In the genomic region with DNA sequence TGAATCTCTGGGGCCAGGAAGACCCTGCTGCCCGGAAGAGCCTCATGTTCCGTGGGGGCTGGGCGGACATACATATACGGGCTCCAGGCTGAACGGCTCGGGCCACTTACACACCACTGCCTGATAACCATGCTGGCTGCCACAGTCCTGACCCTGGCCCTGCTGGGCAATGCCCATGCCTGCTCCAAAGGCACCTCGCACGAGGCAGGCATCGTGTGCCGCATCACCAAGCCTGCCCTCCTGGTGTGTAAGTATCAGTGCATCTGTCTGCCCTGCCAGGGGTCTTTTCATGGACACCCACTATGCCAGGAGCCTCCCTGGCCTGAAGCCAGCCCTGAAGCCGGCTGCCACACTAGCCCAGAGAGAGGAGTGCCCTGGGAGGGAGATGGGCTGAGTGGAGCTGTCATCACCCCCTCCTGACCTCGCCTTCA, we compare ENCODE assay signal across 29 cellular contexts. TPM values are rescaled to one million over a fixed set of nuclear protein-coding genes. Genes with fewer than 3 reads are reported as not detected.
DNase-seq lines count a peak whose midpoint lies in the region; ATAC-seq and TF ChIP-seq lines count a peak whose summit lies in the region.
"Had no signal": no experiment of that assay in that cellular context is flagged by ENCODE, and none has a peak within 500 bp of the region (broad histone marks: within the 10 kb centered on the region; RNA-seq: fewer than 3 reads in every experiment).

A gene with protein sequence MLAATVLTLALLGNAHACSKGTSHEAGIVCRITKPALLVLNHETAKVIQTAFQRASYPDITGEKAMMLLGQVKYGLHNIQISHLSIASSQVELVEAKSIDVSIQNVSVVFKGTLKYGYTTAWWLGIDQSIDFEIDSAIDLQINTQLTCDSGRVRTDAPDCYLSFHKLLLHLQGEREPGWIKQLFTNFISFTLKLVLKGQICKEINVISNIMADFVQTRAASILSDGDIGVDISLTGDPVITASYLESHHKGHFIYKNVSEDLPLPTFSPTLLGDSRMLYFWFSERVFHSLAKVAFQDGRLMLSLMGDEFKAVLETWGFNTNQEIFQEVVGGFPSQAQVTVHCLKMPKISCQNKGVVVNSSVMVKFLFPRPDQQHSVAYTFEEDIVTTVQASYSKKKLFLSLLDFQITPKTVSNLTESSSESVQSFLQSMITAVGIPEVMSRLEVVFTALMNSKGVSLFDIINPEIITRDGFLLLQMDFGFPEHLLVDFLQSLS (plus strand): TSS at position 100 of the 431 bp plus-strand sequence. CDS start 30 bp downstream, at position 130.

- POLR2A ChIA-PET in SK-N-SH (lab: Yijun Ruan, JAX) = no interaction called here

- no peaks in the 10 kb centered on the region for H3K9me3 ChIP-seq in SK-N-SH
- H3K9me3 ChIP-seq: ascending aorta, esophagus muscularis mucosa, thoracic aorta had no signal

- H3K36me3 ChIP-seq in H7 (replicated peaks; ENCODE audit: control insufficient read depth, insufficient read depth, low read length) = no peaks in the 10 kb centered on the region
- H3K36me3 ChIP-seq in SK-N-SH (replicated peaks in 1 of 2; ENCODE audit: control insufficient read depth in 1 of 2, insufficient read depth in 2 of 2, low read length in 1 of 2) = no peaks in the 10 kb centered on the region
- H3K36me3 ChIP-seq: ascending aorta, esophagus muscularis mucosa, thoracic aorta had no signal

- no peaks in the 10 kb centered on the region for H3K79me2 ChIP-seq in SK-N-SH (ENCODE audit: insufficient read depth)

- no peaks in the 10 kb centered on the region for H3F3A ChIP-seq in SK-N-SH (replicated peaks; ENCODE audit: insufficient read depth)

- H3K4me3 ChIP-seq in H7 (ENCODE audit: insufficient read depth, low read depth, low read length) (no peak within 1 kb of the TSS), SK-N-SH (ENCODE audit: low read depth in 2 of 2, low read length in 1 of 2) (no peak within 1 kb of the TSS)
- H3K4me3 ChIP-seq: ascending aorta, esophagus muscularis mucosa, thoracic aorta had no signal

- H4K20me1 ChIP-seq in SK-N-SH (ENCODE audit: insufficient read depth) = no peaks in the 10 kb centered on the region

- no peak for TF ChIP-seq RAD21 in SK-N-SH (IDR thresholded peaks at IDR 0.05; ENCODE audit: low read length)

- H3K9me2 ChIP-seq in SK-N-SH = no peaks in the 10 kb centered on the region

- 83% methylated on average over 6 of the region's 12 CpGs for WGBS in SK-N-SH (ENCODE audit: low lambda C conversion rate)

- ATAC-seq in left lobe of liver (peak; percentile 32), SK-N-SH treated with all-trans-retinoic acid at 6 μM for 48 hours (no peak)
- ATAC-seq: activated CD8-positive, alpha-beta memory T cell treated with anti-CD3 and anti-CD28 coated beads, Interleukin-2, amount 10 ng/mL, durations not matched to agents 7 days and 5 days; activated T-cell treated with anti-CD3 and anti-CD28 coated beads, Interleukin-2, amount 50 U/mL, for 72 hours; WTC11 had no signal

- TF ChIP-seq EP300 in SK-N-SH (IDR thresholded peaks at IDR 0.05; ENCODE audit: borderline replicate concordance in 1 of 2, low read depth in 1 of 2, low read length in 1 of 2) = no peak

- H2AFZ ChIP-seq in SK-N-SH (ENCODE audit: low read depth) = no peak within 1 kb of the TSS

- intact Hi-C loops in posterior vena cava (cut with DNase I) = loop anchor here in 1 of 2 donors (5.0 kb wide), 1 partner anchor 85 kb away; no protein-coding TSS in a partner anchor

- no peak within 1 kb of the TSS for H3K27ac ChIP-seq in SK-N-SH (ENCODE audit: low read depth in 2 of 2, low read length in 1 of 2)
- H3K27ac ChIP-seq: ascending aorta, esophagus muscularis mucosa, thoracic aorta had no signal

- H3K9ac ChIP-seq in SK-N-SH = no peak within 1 kb of the TSS

- peaks cover 0 to 12% of the 10 kb centered on the region in 2 experiments; a peak in 1 of 4 replicates for H3K4me1 ChIP-seq in SK-N-SH (ENCODE audit: control insufficient read depth in 1 of 2, insufficient read depth in 2 of 2, low read depth in 1 of 2, low read length in 1 of 2)

- CTCF ChIA-PET in SK-N-SH (lab: Yijun Ruan, JAX) = interaction anchor here (0.9 to 5.5 kb wide), 3 partner anchors 9 to 34 kb away, joined by 3 to 35 read pairs (median 3); no protein-coding TSS in a partner anchor

- TF ChIP-seq CTCF in SK-N-SH (IDR thresholded peaks at IDR 0.05) = no peak

- no peak within 1 kb of the TSS for H3K4me2 ChIP-seq in SK-N-SH

- H3K27me3 ChIP-seq in H7 (ENCODE audit: control insufficient read depth, insufficient read depth, low read length) = no peaks in the 10 kb centered on the region
- no peaks in the 10 kb centered on the region for H3K27me3 ChIP-seq in SK-N-SH (ENCODE audit: insufficient read depth)
- H3K27me3 ChIP-seq: ascending aorta, esophagus muscularis mucosa had no signal

- peak; percentile 35 for DNase-seq in H7
- peak; percentile 27 to 59 for DNase-seq in dermis microvascular lymphatic vessel endothelial cell (ENCODE audit: low read depth in 2 of 2)
- no peak for DNase-seq in left lobe of liver (ENCODE audit: low spot score)
- peak; percentile 71 for DNase-seq in posterior vena cava (ENCODE audit: low spot score)
- no peak for DNase-seq in SHP77 (lab: John Stamatoyannopoulos, UW)
- no peak for DNase-seq in SK-N-SH
- no peak for DNase-seq in cortex of kidney (lab: John Stamatoyannopoulos, UW)
- DNase-seq: activated CD4-positive, alpha-beta T cell treated with anti-CD3 and anti-CD28 coated beads, Interleukin-2, amount 50 U/mL, for 1 hour; activated CD8-positive, alpha-beta memory T cell treated with anti-CD3 and anti-CD28 coated beads, Interleukin-2, amount 10 ng/mL, durations not matched to agents 7 days and 5 days; activated naive CD4-positive, alpha-beta T cell treated with anti-CD3 and anti-CD28 coated beads for 36 hours; activated T-cell treated with anti-CD3 and anti-CD28 coated beads, Interleukin-2, amount 50 U/mL, for 72 hours; CD4-positive, CD25-positive, alpha-beta regulatory T cell; cerebellar nuclear complex; effector memory CD4-positive, alpha-beta T cell; islet precursor cell; NCI-H2029 treated with DMSO at 0.1 percent for 48 hours; NCI-H345; occipital lobe; OCI-M1; stimulated activated CD4-positive, alpha-beta T cell treated with anti-CD3 and anti-CD28 coated beads, Interleukin-4, amount 100 ng/mL, for 24 hours; stimulated activated naive CD4-positive, alpha-beta T cell treated with Interleukin-2 at 50 U/mL for 16 hours; SW 1271 had no signal

TF ChIP-seq in SK-N-SH, 30 proteins besides CTCF, POLR2A, EP300 and RAD21 (continues in another document):
- TF ChIP-seq RXRA (IDR thresholded peaks at IDR 0.05; ENCODE audit: borderline replicate concordance, low read depth) (no peak), EZH2phosphoT487 (IDR thresholded peaks at IDR 0.05; ENCODE audit: borderline replicate concordance, low read depth) (no peak), FOXM1 (IDR thresholded peaks at IDR 0.05; ENCODE audit: low read depth) (no peak), TEAD4 (IDR thresholded peaks at IDR 0.05; ENCODE audit: borderline replicate concordance, insufficient read depth) (no peak), ELF1 (IDR thresholded peaks at IDR 0.05) (no peak)

TF ChIP-seq in SK-N-SH treated with all-trans-retinoic acid at 6 μM for 48 hours, 23 proteins besides CTCF, POLR2A, EP300 and RAD21 (continues in another document):
- TF ChIP-seq ZFP30 (CRISPR knock-in tag; IDR thresholded peaks at IDR 0.05) (no peak), ARNTL (CRISPR knock-in tag; IDR thresholded peaks at IDR 0.05; ENCODE audit: borderline replicate concordance, low read depth) (no peak), ESRRG (CRISPR knock-in tag; IDR thresholded peaks at IDR 0.05) (no peak), TCF4 (CRISPR knock-in tag; IDR thresholded peaks at IDR 0.05; ENCODE audit: borderline replicate concordance) (no peak), ZFP3 (CRISPR knock-in tag; IDR thresholded peaks at IDR 0.05) (no peak), PPARA (CRISPR knock-in tag; IDR thresholded peaks at IDR 0.05; ENCODE audit: borderline replicate concordance) (no peak), ZC3H10 (CRISPR knock-in tag; IDR thresholded peaks at IDR 0.05) (no peak), TOX (CRISPR knock-in tag; IDR thresholded peaks at IDR 0.05; ENCODE audit: borderline replicate concordance) (no peak)
- TF ChIP-seq, protein P1, sequence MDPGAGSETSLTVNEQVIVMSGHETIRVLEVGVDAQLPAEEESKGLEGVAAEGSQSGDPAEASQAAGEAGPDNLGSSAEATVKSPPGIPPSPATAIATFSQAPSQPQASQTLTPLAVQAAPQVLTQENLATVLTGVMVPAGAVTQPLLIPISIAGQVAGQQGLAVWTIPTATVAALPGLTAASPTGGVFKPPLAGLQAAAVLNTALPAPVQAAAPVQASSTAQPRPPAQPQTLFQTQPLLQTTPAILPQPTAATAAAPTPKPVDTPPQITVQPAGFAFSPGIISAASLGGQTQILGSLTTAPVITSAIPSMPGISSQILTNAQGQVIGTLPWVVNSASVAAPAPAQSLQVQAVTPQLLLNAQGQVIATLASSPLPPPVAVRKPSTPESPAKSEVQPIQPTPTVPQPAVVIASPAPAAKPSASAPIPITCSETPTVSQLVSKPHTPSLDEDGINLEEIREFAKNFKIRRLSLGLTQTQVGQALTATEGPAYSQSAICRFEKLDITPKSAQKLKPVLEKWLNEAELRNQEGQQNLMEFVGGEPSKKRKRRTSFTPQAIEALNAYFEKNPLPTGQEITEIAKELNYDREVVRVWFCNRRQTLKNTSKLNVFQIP (CRISPR knock-in tag; IDR thresholded peaks at IDR 0.05; ENCODE audit: borderline replicate concordance, low read depth) = no peak

RNA-seq across cellular contexts. Expression of the gene that starts here (rescaled TPM):
- not detected in 2 replicates for total RNA-seq in H7 (2014; rRNA removed; shearing (Covaris generic))
- total RNA-seq in dermis microvascular lymphatic vessel endothelial cell = 12.3 and 12.8 TPM in 2 replicates
- 3.8 TPM for total RNA-seq in left lobe of liver
- under 1 TPM in 1 of 2 donors, not detected in 1; 0.60 TPM for total RNA-seq in posterior vena cava
- not detected in 2 replicates for polyA plus RNA-seq in SK-N-SH (2012; rRNA removed)
- 0.03 TPM in 1 of 2 replicates, not detected in the other for polyA plus RNA-seq in SK-N-SH (2012; cell fraction: cytosol; rRNA removed)
- 0.05 TPM in 1 of 2 replicates, not detected in the other for polyA plus RNA-seq in SK-N-SH (2012; cell fraction: nucleus; rRNA removed)
- total RNA-seq: activated CD8-positive, alpha-beta memory T cell treated with anti-CD3 and anti-CD28 coated beads, Interleukin-2, amount 10 ng/mL, durations not matched to agents 7 days and 5 days; activated naive CD4-positive, alpha-beta T cell treated with anti-CD3 and anti-CD28 coated beads for 36 hours; ascending aorta; CD4-positive, CD25-positive, alpha-beta regulatory T cell; MCF 10A; renal cortical epithelial cell; thoracic aorta; WTC11 had no signal

Comparison
In these comparisons a context has a peak if more than half of its experiments do, and no peak if none do; other contexts are left out.
1. Peak in DNase-seq in H7; RNA of the gene not detected or under 1 TPM.
2. Peak in DNase-seq in posterior vena cava; RNA of the gene not detected or under 1 TPM.
3. DNase-seq: peak in dermis microvascular lymphatic vessel endothelial cell (2 of 2); none in left lobe of liver (single experiment), SHP77 (0 of 2), SK-N-SH (single experiment) and cortex of kidney (single experiment).